Comparison of ENCODE assay signal across 25 cellular contexts in the genomic region with DNA sequence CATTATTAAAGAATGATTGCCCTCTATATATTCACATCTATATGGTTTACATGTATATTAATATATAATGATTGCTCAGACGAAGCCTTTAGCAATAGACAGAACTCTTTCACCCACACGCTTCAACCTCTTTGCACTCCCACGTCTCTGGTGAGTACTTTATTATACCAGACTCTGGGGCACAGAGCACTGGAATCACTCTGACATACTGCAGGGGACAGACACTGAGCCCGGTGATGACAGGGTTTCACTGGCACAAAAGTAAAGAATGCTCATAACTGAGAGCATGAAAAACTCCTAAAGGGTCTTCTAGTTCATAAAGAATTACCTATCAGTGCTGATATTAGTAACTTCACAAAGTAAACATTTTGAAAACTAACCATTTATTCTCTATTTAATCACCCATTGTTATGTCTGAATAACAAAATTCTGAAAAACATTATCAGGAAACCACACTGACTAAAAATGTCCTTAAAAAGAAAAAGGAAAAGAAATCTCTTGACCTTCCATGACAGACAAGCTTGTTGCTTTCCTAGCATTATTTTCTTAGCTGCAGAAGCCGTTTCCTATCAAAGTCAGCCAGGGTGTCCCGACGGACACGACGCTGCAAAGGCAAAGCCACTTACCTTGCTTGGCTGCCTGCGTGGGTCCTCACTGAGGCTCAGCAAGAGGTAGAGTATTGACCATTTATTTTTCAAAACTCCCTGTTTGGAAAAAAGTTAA.
"Had no signal": no experiment of that assay in that cellular context is flagged by ENCODE, and none has a peak within 500 bp of the region (broad histone marks: within the 10 kb centered on the region; RNA-seq: fewer than 3 reads in every experiment).

No MANE protein-coding gene starts in this region.

- H3K9me3 Mint-ChIP-seq: endodermal cell; naive thymus-derived CD8-positive, alpha-beta T cell had no signal

- DNase-seq: cerebellar nuclear complex; cortex of kidney; effector CD8-positive, alpha-beta T cell; endodermal cell; foreskin keratinocyte; glutamatergic neuron; heart right ventricle; hippocampal formation; left cardiac atrium; left lung; naive thymus-derived CD8-positive, alpha-beta T cell; occipital lobe; ovary; posterior cingulate gyrus; stimulated activated CD4-positive, alpha-beta T cell treated with anti-CD3 and anti-CD28 coated beads, Interleukin-12 subunit alpha, Interleukin-12 subunit beta, amount 100 ng/mL, for 4 hours; stimulated activated CD4-positive, alpha-beta T cell treated with anti-CD3 and anti-CD28 coated beads, Interleukin-1b, Interleukin-23, amount 100 ng/mL, for 48 hours; stimulated activated CD4-positive, alpha-beta T cell treated with anti-CD3 and anti-CD28 coated beads, Interleukin-4, amount 100 ng/mL, for 1 hour; stimulated activated CD8-positive, alpha-beta memory T cell treated with anti-CD3 and anti-CD28 coated beads, Interleukin-4, amount 100 ng/mL, for 48 hours; stimulated activated naive CD4-positive, alpha-beta T cell treated with Interleukin-2 at 50 U/mL for 16 hours; stomach; thyroid gland; trophoblast cell had no signal

- ATAC-seq: foreskin keratinocyte; gastroesophageal sphincter; heart right ventricle; left cardiac atrium; naive thymus-derived CD8-positive, alpha-beta T cell; sciatic nerve had no signal

- H3K4me1 Mint-ChIP-seq: endodermal cell had no signal

- H3K27me3 Mint-ChIP-seq: naive thymus-derived CD8-positive, alpha-beta T cell had no signal

- H3K4me3 Mint-ChIP-seq: endodermal cell; naive thymus-derived CD8-positive, alpha-beta T cell had no signal

- FAIRE-seq: islet of Langerhans had no signal

- H3K27ac Mint-ChIP-seq: endodermal cell had no signal
